35 cellular contexts compared by ENCODE assay signal in genomic region chr1:4309676-4310320, GRCh38.
DNase-seq lines count a peak whose midpoint lies in the region; ATAC-seq and TF ChIP-seq lines count a peak whose summit lies in the region.
"Had no signal": no experiment of that assay in that cellular context is flagged by ENCODE, and none has a peak within 500 bp of the region (broad histone marks: within the 10 kb centered on the region; RNA-seq: fewer than 3 reads in every experiment).

No MANE protein-coding gene starts in this region.

- no peaks in the 10 kb centered on the region for H3K27me3 ChIP-seq in DOHH2 (ENCODE audit: control insufficient read depth, low read length)
- no peaks in the 10 kb centered on the region for H3K27me3 ChIP-seq in GM23338 (ENCODE audit: insufficient read depth)
- H3K27me3 ChIP-seq: ascending aorta, cardiac muscle cell, colonic mucosa, foreskin keratinocyte, neutrophil, right lobe of liver had no signal

- H3K4me1 Mint-ChIP-seq in stimulated activated memory B cell treated with anti-CD40 and anti-IgM and Interleukin-4, amounts not matched to agents 10 μg/mL and 1 μg/mL and 100 μg/mL, for 72 hours, result peaks cover 9% of the 10 kb centered on the region
- H3K4me1 Mint-ChIP-seq in activated CD4-positive, alpha-beta T cell treated with anti-CD3 and anti-CD28 coated beads, Interleukin-2, amount 10 ng/mL, durations not matched to agents 7 days and 5 days, result no peaks in the 10 kb centered on the region
- H3K4me1 Mint-ChIP-seq in GM23338, result no peaks in the 10 kb centered on the region
- H3K4me1 Mint-ChIP-seq: activated naive CD8-positive, alpha-beta T cell treated with anti-CD3 and anti-CD28 coated beads for 36 hours; activated T-helper 17 cell treated with anti-CD3 and anti-CD28 coated beads, Interleukin-2, amount 50 U/mL, for 72 hours; mesothelial cell of epicardium; stimulated activated naive CD8-positive, alpha-beta T cell treated with anti-CD3 and anti-CD28 coated beads, Interleukin-15, amount 100 ng/mL, for 72 hours had no signal

- no peaks in the 10 kb centered on the region for H3K9me2 ChIP-seq in DOHH2 (replicated peaks; ENCODE audit: control insufficient read depth, low read length)
- H3K9me2 ChIP-seq in GM23338 (ENCODE audit: insufficient read depth), result no peaks in the 10 kb centered on the region

- no peaks in the 10 kb centered on the region for H3K36me3 Mint-ChIP-seq in stimulated activated memory B cell treated with anti-CD40 and anti-IgM and Interleukin-4, amounts not matched to agents 10 μg/mL and 1 μg/mL and 100 μg/mL, for 72 hours
- H3K36me3 Mint-ChIP-seq in activated CD4-positive, alpha-beta T cell treated with anti-CD3 and anti-CD28 coated beads, Interleukin-2, amount 10 ng/mL, durations not matched to agents 7 days and 5 days (ENCODE audit: low read depth), result no peaks in the 10 kb centered on the region
- H3K36me3 Mint-ChIP-seq in GM23338 (ENCODE audit: low read depth), result peaks cover 37% of the 10 kb centered on the region
- H3K36me3 Mint-ChIP-seq: activated naive CD8-positive, alpha-beta T cell treated with anti-CD3 and anti-CD28 coated beads for 36 hours; mesothelial cell of epicardium had no signal

- CTCF ChIA-PET in activated CD4-positive, alpha-beta T cell treated with anti-CD3 and anti-CD28 coated beads, Interleukin-2, amount 10 ng/mL, durations not matched to agents 7 days and 5 days (lab: Charles Lee), result no interaction called here

- no peaks in the 10 kb centered on the region for H3K79me2 ChIP-seq in DOHH2 (ENCODE audit: control insufficient read depth, low read length)
- no peaks in the 10 kb centered on the region for H3K79me2 ChIP-seq in GM23338 (replicated peaks; ENCODE audit: insufficient read depth)

- H3K36me3 ChIP-seq in DOHH2 (ENCODE audit: control insufficient read depth, low read length) (peaks cover 27% of the 10 kb centered on the region), GM23338 (ENCODE audit: insufficient read depth) (peaks cover 11% of the 10 kb centered on the region)
- H3K36me3 ChIP-seq: ascending aorta, cardiac muscle cell, colonic mucosa, esophagus muscularis mucosa, neutrophil, prostate gland, right lobe of liver, spleen had no signal

- H3K4me3 ChIP-seq in DOHH2 (ENCODE audit: low read length), result peak overlapping the region; percentile 64
- no peak overlapping the region for H3K4me3 ChIP-seq in coronary artery
- no peak overlapping the region for H3K4me3 ChIP-seq in GM23338
- H3K4me3 ChIP-seq: ascending aorta, cardiac muscle cell, colonic mucosa, esophagus muscularis mucosa, prostate gland, right lobe of liver, spleen had no signal

- no peak overlapping the region for H2AFZ ChIP-seq in GM23338

- H3K4me3 Mint-ChIP-seq in stimulated activated memory B cell treated with anti-CD40 and anti-IgM and Interleukin-4, amounts not matched to agents 10 μg/mL and 1 μg/mL and 100 μg/mL, for 72 hours, result no peak overlapping the region
- H3K4me3 Mint-ChIP-seq in activated CD4-positive, alpha-beta T cell treated with anti-CD3 and anti-CD28 coated beads, Interleukin-2, amount 10 ng/mL, durations not matched to agents 7 days and 5 days, result no peak overlapping the region
- H3K4me3 Mint-ChIP-seq in GM23338, result no peak overlapping the region
- H3K4me3 Mint-ChIP-seq: activated CD8-positive, alpha-beta T cell treated with anti-CD3 and anti-CD28 coated beads for 36 hours; activated naive CD8-positive, alpha-beta T cell treated with anti-CD3 and anti-CD28 coated beads for 36 hours; activated T-helper 17 cell treated with anti-CD3 and anti-CD28 coated beads, Interleukin-2, amount 50 U/mL, for 72 hours; effector memory CD8-positive, alpha-beta T cell; mesothelial cell of epicardium; stimulated activated naive CD8-positive, alpha-beta T cell treated with anti-CD3 and anti-CD28 coated beads, Interleukin-15, amount 100 ng/mL, for 72 hours had no signal

- H3K27me3 Mint-ChIP-seq in stimulated activated memory B cell treated with anti-CD40 and anti-IgM and Interleukin-4, amounts not matched to agents 10 μg/mL and 1 μg/mL and 100 μg/mL, for 72 hours, result peaks cover 15% of the 10 kb centered on the region
- no peaks in the 10 kb centered on the region for H3K27me3 Mint-ChIP-seq in activated CD4-positive, alpha-beta T cell treated with anti-CD3 and anti-CD28 coated beads, Interleukin-2, amount 10 ng/mL, durations not matched to agents 7 days and 5 days
- peaks cover 4% of the 10 kb centered on the region for H3K27me3 Mint-ChIP-seq in GM23338 (ENCODE audit: insufficient read depth, low read depth, poor library complexity)
- H3K27me3 Mint-ChIP-seq: activated CD8-positive, alpha-beta T cell treated with anti-CD3 and anti-CD28 coated beads for 36 hours; activated naive CD8-positive, alpha-beta T cell treated with anti-CD3 and anti-CD28 coated beads for 36 hours had no signal

- POLR2A ChIA-PET in activated CD4-positive, alpha-beta T cell treated with anti-CD3 and anti-CD28 coated beads, Interleukin-2, amount 10 ng/mL, durations not matched to agents 7 days and 5 days (lab: Charles Lee), result no interaction called here

- H3K9me3 ChIP-seq in DOHH2 (ENCODE audit: control insufficient read depth, insufficient read depth, low read length), result peaks cover 45% of the 10 kb centered on the region
- H3K9me3 ChIP-seq: colonic mucosa, neutrophil, prostate gland, right lobe of liver had no signal

- TF ChIP-seq CTCF in DOHH2 (IDR thresholded peaks at IDR 0.05; ENCODE audit: low read depth, low read length, poor library complexity, severe bottlenecking) (no peak), coronary artery (IDR thresholded peaks at IDR 0.05) (no peak), GM23338 (conservative IDR thresholded peaks at IDR 0.05; ENCODE audit: low read depth in 2 of 2) (no peak)

- H4K20me1 ChIP-seq in DOHH2 (ENCODE audit: control insufficient read depth, insufficient read depth, low read depth, low read length) (no peaks in the 10 kb centered on the region), GM23338 (replicated peaks; ENCODE audit: insufficient read depth) (no peaks in the 10 kb centered on the region)

- DNase-seq in coronary artery (ENCODE audit: low spot score) (peak; percentile 65), anterior cingulate cortex (lab: John Stamatoyannopoulos, UW) (no peak), GM23338 (ENCODE audit: low spot score) (no peak)
- no peak for DNase-seq in activated CD4-positive, alpha-beta T cell treated with anti-CD3 and anti-CD28 coated beads, Interleukin-2, amount 10 ng/mL, durations not matched to agents 7 days and 5 days
- DNase-seq: activated CD8-positive, alpha-beta memory T cell treated with anti-CD3 and anti-CD28 coated beads, Interleukin-2, amount 50 U/mL, for 48 hours; activated CD8-positive, alpha-beta T cell treated with anti-CD3 and anti-CD28 coated beads for 36 hours; activated naive CD8-positive, alpha-beta T cell treated with anti-CD3 and anti-CD28 coated beads for 36 hours; colonic mucosa; DND-41; effector memory CD8-positive, alpha-beta T cell; foreskin keratinocyte; Karpas-422; NCI-H1417; NCI-H2081 treated with DMSO at 0.1 percent for 48 hours; NCI-H345; NCI-H82; right lobe of liver; SIG-M5; spleen; stimulated activated CD4-positive, alpha-beta T cell treated with anti-CD3 and anti-CD28 coated beads, Interleukin-2, amount 100 ng/mL, for 24 hours; stimulated activated naive CD8-positive, alpha-beta T cell treated with anti-CD3 and anti-CD28 coated beads, Interleukin-15, amount 100 ng/mL, for 72 hours; SW 1271 had no signal

- no peak overlapping the region for H3K27ac Mint-ChIP-seq in stimulated activated memory B cell treated with anti-CD40 and anti-IgM and Interleukin-4, amounts not matched to agents 10 μg/mL and 1 μg/mL and 100 μg/mL, for 72 hours
- no peak overlapping the region for H3K27ac Mint-ChIP-seq in activated CD4-positive, alpha-beta T cell treated with anti-CD3 and anti-CD28 coated beads, Interleukin-2, amount 10 ng/mL, durations not matched to agents 7 days and 5 days
- H3K27ac Mint-ChIP-seq in GM23338, result no peak overlapping the region
- H3K27ac Mint-ChIP-seq: activated CD8-positive, alpha-beta T cell treated with anti-CD3 and anti-CD28 coated beads for 36 hours; activated naive CD8-positive, alpha-beta T cell treated with anti-CD3 and anti-CD28 coated beads for 36 hours; activated T-helper 17 cell treated with anti-CD3 and anti-CD28 coated beads, Interleukin-2, amount 50 U/mL, for 72 hours; effector memory CD8-positive, alpha-beta T cell; mesothelial cell of epicardium had no signal

- H3K27ac ChIP-seq in DOHH2 (ENCODE audit: low read depth, low read length), result peak overlapping the region; percentile 92
- H3K27ac ChIP-seq in coronary artery, result no peak overlapping the region
- no peak overlapping the region for H3K27ac ChIP-seq in GM23338 (ENCODE audit: low read depth)
- H3K27ac ChIP-seq: ascending aorta, C4-2B, cardiac muscle cell, colonic mucosa, esophagus muscularis mucosa, foreskin keratinocyte, neutrophil, prostate gland, right lobe of liver, spleen had no signal

- H3K4me2 ChIP-seq in DOHH2 (ENCODE audit: low read length) (peak overlapping the region; percentile 80), GM23338 (no peak overlapping the region)

- H3F3A ChIP-seq in DOHH2 (ENCODE audit: control insufficient read depth, insufficient read depth), result peaks cover 20% of the 10 kb centered on the region
- H3F3A ChIP-seq in GM23338 (replicated peaks; ENCODE audit: low read depth), result no peaks in the 10 kb centered on the region

- peak; percentile 80 for ATAC-seq in GM19438 (IDR thresholded peaks at IDR 0.05; ENCODE audit: low read depth, unreplicated experiment)
- ATAC-seq in stimulated activated memory B cell treated with anti-CD40 and anti-IgM and Interleukin-4, amounts not matched to agents 10 μg/mL and 1 μg/mL and 100 μg/mL, for 72 hours, result peak; percentile 44
- ATAC-seq in GM23338, result no peak
- ATAC-seq: activated CD8-positive, alpha-beta T cell treated with anti-CD3 and anti-CD28 coated beads for 36 hours; activated T-helper 17 cell treated with anti-CD3 and anti-CD28 coated beads, Interleukin-2, amount 50 U/mL, for 72 hours; effector memory CD8-positive, alpha-beta T cell; foreskin keratinocyte; HCT116; HepG2; right lobe of liver; stimulated activated naive CD8-positive, alpha-beta T cell treated with anti-CD3 and anti-CD28 coated beads, Interleukin-15, amount 100 ng/mL, for 72 hours had no signal

- peaks cover 78% of the 10 kb centered on the region for H3K4me1 ChIP-seq in DOHH2 (ENCODE audit: control insufficient read depth, low read length)
- H3K4me1 ChIP-seq in GM23338 (ENCODE audit: insufficient read depth), result no peaks in the 10 kb centered on the region
- H3K4me1 ChIP-seq: ascending aorta, colonic mucosa, esophagus muscularis mucosa, foreskin keratinocyte, prostate gland, right lobe of liver, spleen had no signal

- H3K9me3 Mint-ChIP-seq in stimulated activated memory B cell treated with anti-CD40 and anti-IgM and Interleukin-4, amounts not matched to agents 10 μg/mL and 1 μg/mL and 100 μg/mL, for 72 hours, result peaks cover 16% of the 10 kb centered on the region
- peaks cover 14% of the 10 kb centered on the region for H3K9me3 Mint-ChIP-seq in activated CD4-positive, alpha-beta T cell treated with anti-CD3 and anti-CD28 coated beads, Interleukin-2, amount 10 ng/mL, durations not matched to agents 7 days and 5 days
- peaks cover 96% of the 10 kb centered on the region for H3K9me3 Mint-ChIP-seq in GM23338

TF ChIP-seq in GM23338, 12 proteins besides CTCF, POLR2A, EP300 and RAD21 (continues in another document):
- TF ChIP-seq ZNF114 (CRISPR knock-in tag; IDR thresholded peaks at IDR 0.05) (no peak), CREB1 (CRISPR knock-in tag; IDR thresholded peaks at IDR 0.05; ENCODE audit: low read depth) (no peak), ZNF331 (CRISPR knock-in tag; IDR thresholded peaks at IDR 0.05; ENCODE audit: low read depth) (no peak)
